Comparison of ENCODE assay signal across 8 cellular contexts in the genomic region with DNA sequence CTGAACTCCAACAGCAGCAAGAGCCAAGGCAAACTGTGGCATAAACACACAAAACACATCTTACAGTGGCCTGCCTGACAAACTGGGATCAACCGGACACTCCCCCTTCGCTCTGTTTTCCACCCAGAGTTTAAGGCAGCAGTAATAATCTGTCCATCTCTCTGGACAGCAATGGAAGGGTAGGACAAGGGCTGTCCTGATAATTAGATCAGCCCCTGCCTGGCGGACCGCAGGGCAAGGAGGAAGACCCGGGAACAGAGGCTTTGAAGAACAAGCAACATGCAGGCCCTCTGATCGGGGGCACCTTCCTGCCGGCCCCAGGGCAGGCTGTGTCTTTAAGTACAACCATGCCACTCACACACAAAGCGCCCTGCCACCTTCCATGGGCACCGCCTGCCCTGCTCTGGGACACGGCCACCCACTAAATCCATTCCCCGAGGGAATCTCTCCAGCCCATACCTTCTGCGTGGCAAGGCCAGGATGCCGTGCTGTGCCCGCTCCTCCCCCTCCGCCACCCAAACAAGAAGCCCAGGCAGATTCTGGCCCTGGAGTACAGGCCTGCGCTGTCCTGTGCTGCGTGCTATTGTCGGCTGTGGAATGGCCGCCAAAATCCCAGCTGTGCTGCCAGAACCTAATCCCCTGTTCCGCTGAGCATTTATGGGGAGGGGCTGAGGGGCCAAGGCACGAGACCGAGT. TPM values are rescaled to one million over a fixed set of nuclear protein-coding genes. Genes with fewer than 3 reads are reported as not detected.
DNase-seq lines count a peak whose midpoint lies in the region; ATAC-seq and TF ChIP-seq lines count a peak whose summit lies in the region.

No MANE protein-coding gene starts in this region.

- in situ Hi-C loops in brain microvascular endothelial cell (cut with HindIII; ENCODE audit: low pct_ligation_motif_present, low sequenced_read_pairs), result no loop called here

- peak; percentile 77 for DNase-seq in ELF-1 (ENCODE audit: low read depth, low spot score)
- DNase-seq in MG63, result peak; percentile 94
- DNase-seq in T-helper 1 cell, result peak in 3 of 5 donors; percentile 29 to 34 (median 30)
- DNase-seq in brain microvascular endothelial cell, result peak; percentile 60
- DNase-seq in hypothalamus (lab: John Stamatoyannopoulos, UW), result peak in 50 of 51 donors; percentile 37 to 95 (median 80)
- peak; percentile 86 for DNase-seq in putamen (ENCODE audit: low spot score)

- no peak for TF ChIP-seq CTCF in brain microvascular endothelial cell (IDR thresholded peaks at IDR 0.05; ENCODE audit: low read depth, low read length, missing control alignments)

- H3K36me3 ChIP-seq in MG63 (peaks cover 35% of the 10 kb centered on the region), brain microvascular endothelial cell (replicated peaks) (no peaks in the 10 kb centered on the region)

- H3K9me3 ChIP-seq in MG63, result no peaks in the 10 kb centered on the region

- peak overlapping the region; percentile 57 for H3K4me3 ChIP-seq in MG63
- H3K4me3 ChIP-seq in brain microvascular endothelial cell (ENCODE audit: low read depth, low read length), result peak overlapping the region; percentile 74

- H3K27me3 ChIP-seq in MG63 (no peaks in the 10 kb centered on the region), brain microvascular endothelial cell (replicated peaks) (no peaks in the 10 kb centered on the region)

- no peak for ATAC-seq in HG02938 (IDR thresholded peaks at IDR 0.05; ENCODE audit: unreplicated experiment)
- no peak for ATAC-seq in GM18502 (IDR thresholded peaks at IDR 0.05; ENCODE audit: poor library complexity, unreplicated experiment)

- peak overlapping the region; percentile 97 for H3K27ac ChIP-seq in brain microvascular endothelial cell

RNA-seq across cellular contexts. Expression of gene NUMA1, which starts 38.8 kb away (rescaled TPM):
- total RNA-seq in MG63 (2014; rRNA removed; shearing (Covaris generic); ENCODE audit: low replicate concordance), result 104 and 158 TPM in 2 replicates

RNA-seq across cellular contexts. Expression of gene LRRC51, which starts 39.1 kb away (rescaled TPM):
- total RNA-seq in MG63 (2014; rRNA removed; shearing (Covaris generic); ENCODE audit: low replicate concordance), result 11.6 and 17.4 TPM in 2 replicates

RNA-seq across cellular contexts. Expression of gene IL18BP, which starts 42.8 kb away (rescaled TPM):
- 1.0 TPM in 1 of 2 replicates, not detected in the other for total RNA-seq in MG63 (2014; rRNA removed; shearing (Covaris generic); ENCODE audit: low replicate concordance)

Comparison
In these comparisons a context has a peak if more than half of its experiments do, and no peak if none do; other contexts are left out.
1. DNase-seq: peak in every context shown above with its lines; median percentile 94 in MG63; 86 in putamen; 80 in hypothalamus; 77 in ELF-1; 60 in brain microvascular endothelial cell; 30 in T-helper 1 cell.